Comparison of ENCODE assay signal across 18 cellular contexts in the genomic region with DNA sequence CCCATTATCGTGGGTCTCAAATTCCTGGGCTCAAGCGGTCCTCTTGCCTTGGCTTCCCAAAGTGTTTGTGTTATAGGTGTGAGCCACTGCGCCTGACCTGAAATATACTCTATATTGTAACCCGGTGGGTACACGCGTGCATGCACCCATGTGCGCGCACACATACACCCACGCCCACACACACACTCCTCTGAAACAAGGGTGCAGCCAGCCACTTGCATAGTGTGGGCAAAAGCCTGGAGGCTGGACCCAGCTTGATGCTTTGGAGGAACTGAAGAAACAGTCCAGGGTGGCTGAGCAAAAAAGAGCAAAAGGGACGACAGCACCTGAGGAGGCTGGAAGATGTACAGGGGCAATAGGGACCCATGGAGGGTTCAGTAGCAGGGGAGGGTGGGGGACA. TPM values are rescaled to one million over a fixed set of nuclear protein-coding genes. Genes with fewer than 3 reads are reported as not detected.
DNase-seq lines count a peak whose midpoint lies in the region; ATAC-seq and TF ChIP-seq lines count a peak whose summit lies in the region.
"Had no signal": no experiment of that assay in that cellular context is flagged by ENCODE, and none has a peak within 500 bp of the region (broad histone marks: within the 10 kb centered on the region; RNA-seq: fewer than 3 reads in every experiment).

No MANE protein-coding gene starts in this region.

- H3K27ac ChIP-seq in heart left ventricle (peak overlapping the region in 5 of 12 donors; percentile 59 to 88 (median 78)), angular gyrus (ENCODE audit: low read depth, low read length) (peak overlapping the region; percentile 42), dorsolateral prefrontal cortex (peak overlapping the region in 43 of 59 donors; percentile 13 to 94 (median 64))
- H3K27ac ChIP-seq: BLaER1, HL-60 had no signal

- intact Hi-C loops in heart left ventricle (cut with DNase I) (no loop called here), cardiac septum (cut with DNase I) (no loop called here), dorsolateral prefrontal cortex (cut with DNase I) (no loop called here)

- peak overlapping the region; percentile 40 for H3K27ac Mint-ChIP-seq in type B pancreatic cell
- H3K27ac Mint-ChIP-seq: HFFc6 had no signal

- peaks cover 0 to 16% (median 0%) of the 10 kb centered on the region in 12 donors for H3K4me1 ChIP-seq in heart left ventricle
- H3K4me1 ChIP-seq: Caco-2 had no signal

- H3K4me3 Mint-ChIP-seq in type B pancreatic cell: no peak overlapping the region
- H3K4me3 Mint-ChIP-seq: CD8-positive, alpha-beta memory T cell; HFFc6 had no signal

- H3K4me1 Mint-ChIP-seq in type B pancreatic cell (ENCODE audit: unreplicated experiment): no peaks in the 10 kb centered on the region
- H3K4me1 Mint-ChIP-seq: CD8-positive, alpha-beta memory T cell had no signal

- TF ChIP-seq CTCF in heart left ventricle (IDR thresholded peaks at IDR 0.05) (no peak), dorsolateral prefrontal cortex (IDR thresholded peaks at IDR 0.05 in 54 of 56, conservative IDR thresholded peaks at IDR 0.05 in 2 of 56; ENCODE audit: low read depth in 1 of 56, partially characterized antibody in 56 of 56) (no peak), type B pancreatic cell (conservative IDR thresholded peaks at IDR 0.05) (no peak)

- DNase-seq in heart left ventricle (peak in 2 of 5 donors; percentile 4 to 10), cardiac septum (ENCODE audit: low spot score) (no peak), dorsolateral prefrontal cortex (no peak), type B pancreatic cell (ENCODE audit: extremely low spot score, unreplicated experiment) (no peak)
- DNase-seq: 8988T; AML-193; Caco-2; CD8-positive, alpha-beta memory T cell; DMS53; GF-D8; HCEC 1CT; HFFc6 had no signal

- ATAC-seq in heart left ventricle: peak in 3 of 4 donors; percentile 9 to 53 (median 21)
- ATAC-seq in HG02571 (IDR thresholded peaks at IDR 0.05; ENCODE audit: unreplicated experiment): no peak
- no peak for ATAC-seq in GM21786 (IDR thresholded peaks at IDR 0.05; ENCODE audit: unreplicated experiment)

- H3K36me3 ChIP-seq in heart left ventricle: peaks cover 0 to 8% (median 0%) of the 10 kb centered on the region in 9 donors
- H3K36me3 ChIP-seq: BLaER1 had no signal

- no peaks in the 10 kb centered on the region for H3K36me3 Mint-ChIP-seq in type B pancreatic cell
- H3K36me3 Mint-ChIP-seq: CD8-positive, alpha-beta memory T cell had no signal

- no peaks in the 10 kb centered on the region for H3K27me3 ChIP-seq in heart left ventricle
- H3K27me3 ChIP-seq in dorsolateral prefrontal cortex: no peaks in the 10 kb centered on the region
- H3K27me3 ChIP-seq: BLaER1 had no signal

- 48 to 65% (median 60%) methylated on average over 10 of the region's 10 CpGs for WGBS in heart left ventricle, 4 donors

- H3K4me3 ChIP-seq in heart left ventricle (peak overlapping the region in 8 of 12 donors; percentile 2 to 49 (median 33)), dorsolateral prefrontal cortex (no peak overlapping the region)
- H3K4me3 ChIP-seq: BLaER1 had no signal

- TF ChIP-seq POLR2A in heart left ventricle (IDR thresholded peaks at IDR 0.05): no peak

- H3K27me3 Mint-ChIP-seq in type B pancreatic cell: peaks cover 5% of the 10 kb centered on the region

- H3K9me3 ChIP-seq in heart left ventricle: no peaks in the 10 kb centered on the region
- H3K9me3 ChIP-seq: BLaER1, Caco-2 had no signal

- H3K9me3 Mint-ChIP-seq in type B pancreatic cell: no peaks in the 10 kb centered on the region
- H3K9me3 Mint-ChIP-seq: CD8-positive, alpha-beta memory T cell; HFFc6 had no signal

RNA-seq across cellular contexts. Expression of a gene that starts 29.9 kb away (rescaled TPM):
- total RNA-seq in heart left ventricle (10 to 100 TPM in 3 of 9 donors, 1 to 10 TPM in 6; 3.8 to 14.6 (median 8.9) TPM), cardiac septum (5.5 TPM), dorsolateral prefrontal cortex (10 to 100 TPM; 29.1 to 81.0 (median 49.0) TPM), type B pancreatic cell (ENCODE audit: low replicate concordance) (16.8 and 18.0 TPM in 2 replicates)
- polyA plus RNA-seq in heart left ventricle: 1 to 10 TPM; 6.4 to 6.5 TPM

RNA-seq across cellular contexts. Expression of a gene that starts 45.7 kb away (rescaled TPM):
- total RNA-seq in heart left ventricle (10 to 100 TPM in 5 of 9 donors, 1 to 10 TPM in 4; 1.6 to 25.4 (median 11.6) TPM), cardiac septum (0.70 TPM), dorsolateral prefrontal cortex (100 to 1,000 TPM in 6 of 120 experiments, 10 to 100 TPM in 114; 34.5 to 145 (median 61.7) TPM), type B pancreatic cell (ENCODE audit: low replicate concordance) (0.71 and 0.92 TPM in 2 replicates)
- 1 to 10 TPM in 1 of 2 donors, under 1 TPM in 1; 0.11 to 5.0 TPM for polyA plus RNA-seq in heart left ventricle
- total RNA-seq: CD8-positive, alpha-beta memory T cell; H4; HFFc6 had no signal
- polyA plus RNA-seq: CD8-positive, alpha-beta memory T cell had no signal

Comparison
In these comparisons a context has a peak if more than half of its experiments do, and no peak if none do; other contexts are left out.
1. ATAC-seq: peak in heart left ventricle (3 of 4); none in HG02571 (single experiment) and GM21786 (single experiment).
2. H3K4me3 ChIP-seq: peak in heart left ventricle (8 of 12); none in dorsolateral prefrontal cortex (0 of 59).